ENCODE assay signal across 26 cellular contexts in the genomic region with DNA sequence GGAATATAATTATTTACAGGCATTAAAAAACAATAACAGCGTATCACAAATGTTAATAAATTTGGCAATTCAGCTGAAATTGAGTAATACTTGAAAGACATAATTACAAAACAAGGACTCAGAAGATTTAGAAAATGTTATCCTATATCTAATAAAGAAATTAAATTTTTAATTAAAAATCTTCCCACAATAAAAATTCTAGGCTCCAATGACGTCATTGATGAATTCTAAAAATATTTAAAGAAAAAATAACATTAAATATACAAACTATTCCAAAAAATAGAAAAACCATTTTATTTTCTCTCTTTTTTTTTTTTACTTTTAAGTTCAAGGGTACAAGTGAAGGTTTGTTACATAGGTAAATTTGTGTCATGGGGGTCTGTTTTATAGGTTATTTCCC.
DNase-seq lines count a peak whose midpoint lies in the region; ATAC-seq, FAIRE-seq and TF ChIP-seq lines count a peak whose summit lies in the region.
"Had no signal": no experiment of that assay in that cellular context is flagged by ENCODE, and none has a peak within 500 bp of the region (broad histone marks: within the 10 kb centered on the region; RNA-seq: fewer than 3 reads in every experiment).

No MANE protein-coding gene starts in this region.

- H3K36me3 ChIP-seq in HepG2 (replicated peaks in 1 of 2; ENCODE audit: control insufficient read depth in 1 of 2, insufficient read depth in 2 of 2, low read length in 2 of 2) (no peaks in the 10 kb centered on the region), right lobe of liver (no peaks in the 10 kb centered on the region), HEK293 (ENCODE audit: control insufficient read depth in 2 of 2, insufficient read depth in 1 of 2, low read length in 2 of 2) (no peaks in the 10 kb centered on the region), K562 (ENCODE audit: control insufficient read depth, insufficient read depth, low read length) (no peaks in the 10 kb centered on the region), kidney (ENCODE audit: control insufficient read depth in 1 of 2, insufficient read depth in 2 of 2, low read length in 2 of 2) (no peaks in the 10 kb centered on the region)
- H3K36me3 ChIP-seq: BLaER1 treated with 17β-estradiol and CSF1 and Interleukin-3, amounts not matched to agents 10 nM and 100 nM had no signal

- FAIRE-seq in HepG2 (lab: Jason Lieb, UNC) (no peak), K562 (lab: Jason Lieb, UNC) (no peak), kidney (lab: Jason Lieb, UNC) (peak; percentile 58)
- FAIRE-seq: A549, GM12891, GM19239 had no signal

- no peaks in the 10 kb centered on the region for H3K4me1 Mint-ChIP-seq in naive thymus-derived CD8-positive, alpha-beta T cell
- H3K4me1 Mint-ChIP-seq in Calu3 (ENCODE audit: low read depth, unreplicated experiment) = no peaks in the 10 kb centered on the region
- H3K4me1 Mint-ChIP-seq: B cell had no signal

- ATAC-seq in HepG2 (no peak), right lobe of liver (no peak), K562 (no peak)
- ATAC-seq in naive thymus-derived CD8-positive, alpha-beta T cell = no peak
- ATAC-seq: A549; CD8-positive, alpha-beta T cell had no signal

- H3K9ac ChIP-seq in HepG2 (ENCODE audit: insufficient read depth, low read depth, low read length) = no peak overlapping the region
- H3K9ac ChIP-seq in K562 (ENCODE audit: insufficient read depth in 1 of 2, low read depth in 2 of 2, low read length in 2 of 2) = no peak overlapping the region
- H3K9ac ChIP-seq in kidney (ENCODE audit: low read length in 2 of 2) = no peak overlapping the region
- H3K9ac ChIP-seq: BLaER1 treated with 17β-estradiol and CSF1 and Interleukin-3, amounts not matched to agents 10 nM and 100 nM had no signal

- H3K27ac ChIP-seq in HepG2 (ENCODE audit: extremely low read length, insufficient read depth, low read length) (no peak overlapping the region), right lobe of liver (no peak overlapping the region), HEK293 (ENCODE audit: extremely low read depth, low read depth, low read length) (no peak overlapping the region), K562 (ENCODE audit: extremely low read depth, low read depth, low read length) (no peak overlapping the region), kidney (ENCODE audit: low read depth in 2 of 2, low read length in 2 of 2) (no peak overlapping the region)
- H3K27ac ChIP-seq: 22Rv1; A549; BLaER1 treated with 17β-estradiol and CSF1 and Interleukin-3, amounts not matched to agents 10 nM and 100 nM; C4-2B had no signal

- H3K4me1 ChIP-seq in HepG2 (ENCODE audit: insufficient read depth, low read length) (no peaks in the 10 kb centered on the region), right lobe of liver (no peaks in the 10 kb centered on the region), HEK293 (ENCODE audit: control insufficient read depth, insufficient read depth, low read length) (no peaks in the 10 kb centered on the region), K562 (replicated peaks in 1 of 2; ENCODE audit: control insufficient read depth in 2 of 2, insufficient read depth in 2 of 2, low read length in 2 of 2) (no peaks in the 10 kb centered on the region), kidney (ENCODE audit: control insufficient read depth in 1 of 2, insufficient read depth in 1 of 2, low read depth in 1 of 2, low read length in 2 of 2) (no peaks in the 10 kb centered on the region)
- H3K4me1 ChIP-seq: A549; BLaER1 treated with 17β-estradiol and CSF1 and Interleukin-3, amounts not matched to agents 10 nM and 100 nM; Caco-2 had no signal

- H3K4me3 ChIP-seq in HepG2 (replicated peaks in 1 of 3; ENCODE audit: insufficient read depth in 1 of 3, low read depth in 2 of 3, low read length in 3 of 3) (no peak overlapping the region), right lobe of liver (no peak overlapping the region), HEK293 (ENCODE audit: low read depth, low read length) (no peak overlapping the region), K562 (no peak overlapping the region), kidney (ENCODE audit: low read length in 2 of 2) (no peak overlapping the region)
- H3K4me3 ChIP-seq: A549; BLaER1 treated with 17β-estradiol and CSF1 and Interleukin-3, amounts not matched to agents 10 nM and 100 nM had no signal

- BruUV-seq in HepG2 (replicated peaks; lab: Mats Ljungman, UMichigan) (no TSS peak), K562 (replicated peaks; lab: Mats Ljungman, UMichigan) (no TSS peak), Calu3 (replicated peaks; lab: Mats Ljungman, UMichigan) (no TSS peak)

- no peak overlapping the region for H3K4me2 ChIP-seq in HepG2 (ENCODE audit: low read depth, low read length)
- no peak overlapping the region for H3K4me2 ChIP-seq in K562 (ENCODE audit: insufficient read depth, low read length)
- H3K4me2 ChIP-seq: A549; BLaER1 treated with 17β-estradiol and CSF1 and Interleukin-3, amounts not matched to agents 10 nM and 100 nM had no signal

- no peaks in the 10 kb centered on the region for H3K9me3 ChIP-seq in HepG2 (ENCODE audit: low read length)
- no peaks in the 10 kb centered on the region for H3K9me3 ChIP-seq in right lobe of liver
- no peaks in the 10 kb centered on the region for H3K9me3 ChIP-seq in HEK293 (ENCODE audit: control insufficient read depth, insufficient read depth, low read depth, low read length)
- H3K9me3 ChIP-seq in K562 (replicated peaks; ENCODE audit: control insufficient read depth, insufficient read depth, low read depth, low read length) = no peaks in the 10 kb centered on the region
- H3K9me3 ChIP-seq in kidney (ENCODE audit: control insufficient read depth in 1 of 2, low read length in 2 of 2) = no peaks in the 10 kb centered on the region
- H3K9me3 ChIP-seq: A549, Caco-2 had no signal

- H3K9me3 Mint-ChIP-seq in naive thymus-derived CD8-positive, alpha-beta T cell = peaks cover 0 to 18% (median 5%) of the 10 kb centered on the region in 9 donors
- no peaks in the 10 kb centered on the region for H3K9me3 Mint-ChIP-seq in Calu3 (ENCODE audit: low read depth, unreplicated experiment)
- H3K9me3 Mint-ChIP-seq: CD8-positive, alpha-beta T cell had no signal

- no peaks in the 10 kb centered on the region for H3K27me3 ChIP-seq in HepG2 (ENCODE audit: control insufficient read depth in 1 of 2, insufficient read depth in 2 of 2, low read length in 2 of 2)
- H3K27me3 ChIP-seq in right lobe of liver = no peaks in the 10 kb centered on the region
- H3K27me3 ChIP-seq in K562 (ENCODE audit: control insufficient read depth in 2 of 2, insufficient read depth in 2 of 2, low read length in 2 of 2) = no peaks in the 10 kb centered on the region
- H3K27me3 ChIP-seq: BLaER1 treated with 17β-estradiol and CSF1 and Interleukin-3, amounts not matched to agents 10 nM and 100 nM had no signal

- TF ChIP-seq CTCF in HepG2 (CRISPR knock-in tag; IDR thresholded peaks at IDR 0.05) (no peak), right lobe of liver (IDR thresholded peaks at IDR 0.05) (no peak), HEK293 (tag by site-specific recombination; IDR thresholded peaks at IDR 0.05) (no peak), K562 (IDR thresholded peaks at IDR 0.05 in 2 of 3, conservative IDR thresholded peaks at IDR 0.05 in 1 of 3; ENCODE audit: insufficient read depth in 2 of 3, low read depth in 1 of 3, low read length in 3 of 3) (no peak), kidney (IDR thresholded peaks at IDR 0.05; ENCODE audit: borderline replicate concordance, extremely low read depth, insufficient read depth) (no peak), Calu3 (IDR thresholded peaks at IDR 0.05; ENCODE audit: unreplicated experiment) (no peak)

- no peak overlapping the region for H2AFZ ChIP-seq in HepG2 (ENCODE audit: low read length)
- H2AFZ ChIP-seq in K562 (ENCODE audit: low read depth, low read length) = no peak overlapping the region

- CTCF ChIA-PET in HepG2 (lab: Yijun Ruan, JAX; ENCODE audit: low intra/inter-chr PET ratio, low total read pairs) = no interaction called here
- CTCF ChIA-PET in HEK293 (lab: Yijun Ruan, JAX) = no interaction called here
- CTCF ChIA-PET in K562 (lab: Yijun Ruan, JAX; ENCODE audit: low intra/inter-chr PET ratio) = no interaction called here
- CTCF ChIA-PET in Calu3 (lab: Charles Lee) = no interaction called here

- TF ChIP-seq RAD21 in HepG2 (CRISPR knock-in tag; IDR thresholded peaks at IDR 0.05) = no peak
- TF ChIP-seq RAD21 in K562 (CRISPR knock-in tag; conservative IDR thresholded peaks at IDR 0.05 in 1 of 2, IDR thresholded peaks at IDR 0.05 in 1 of 2) = no peak

- POLR2A ChIA-PET in HepG2 (lab: Yijun Ruan, JAX) (no interaction called here), HEK293 (lab: Yijun Ruan, JAX) (no interaction called here), K562 (lab: Yijun Ruan, JAX) (no interaction called here)
- POLR2A ChIA-PET in naive thymus-derived CD8-positive, alpha-beta T cell (lab: Charles Lee) = no interaction called here

- no peak for TF ChIP-seq POLR2A in HepG2 (IDR thresholded peaks at IDR 0.05; ENCODE audit: insufficient read depth in 1 of 2, low read depth in 2 of 2, low read length in 2 of 2)
- no peak for TF ChIP-seq POLR2A in right lobe of liver (IDR thresholded peaks at IDR 0.05)
- TF ChIP-seq POLR2A in K562 (conservative IDR thresholded peaks at IDR 0.05) = no peak

- H4K20me1 ChIP-seq in HepG2 (ENCODE audit: insufficient read depth, low read length) = no peaks in the 10 kb centered on the region
- H4K20me1 ChIP-seq in K562 (replicated peaks; ENCODE audit: control insufficient read depth, insufficient read depth, low read length) = no peaks in the 10 kb centered on the region
- H4K20me1 ChIP-seq: BLaER1 treated with 17β-estradiol and CSF1 and Interleukin-3, amounts not matched to agents 10 nM and 100 nM had no signal

- TF ChIP-seq EP300 in HepG2 (IDR thresholded peaks at IDR 0.05; ENCODE audit: low read depth in 2 of 2, low read length in 2 of 2) (no peak), HepG2 (CRISPR knock-in tag; IDR thresholded peaks at IDR 0.05; ENCODE audit: borderline replicate concordance) (no peak), K562 (IDR thresholded peaks at IDR 0.05; ENCODE audit: low read length) (no peak)

- 76% methylated on average over 2 of the region's 2 CpGs for WGBS in HepG2 (ENCODE audit: low lambda C conversion rate)
- WGBS in right lobe of liver (ENCODE audit: insufficient coverage, low coverage, low lambda C conversion rate, missing lambda C conversion rate) = 75% methylated on average over 2 of the region's 2 CpGs
- 23% methylated on average over 2 of the region's 2 CpGs for WGBS in K562 (ENCODE audit: insufficient coverage, low coverage, missing lambda C conversion rate)

- DNase-seq in HepG2 (ENCODE audit: low spot score) = no peak
- no peak for DNase-seq in right lobe of liver
- DNase-seq in K562 (ENCODE audit: extremely low read depth in 1 of 4, low spot score in 3 of 4) = no peak
- DNase-seq in kidney = no peak
- DNase-seq in UCSD-AML1 (lab: John Stamatoyannopoulos, UW; ENCODE audit: unreplicated experiment) = no peak
- DNase-seq in naive thymus-derived CD8-positive, alpha-beta T cell = no peak
- no peak for DNase-seq in Calu3
- DNase-seq: AML-193; Caco-2; CD4-positive, alpha-beta T cell; CD8-positive, alpha-beta T cell; DMS 273 treated with DMSO at 0.1 percent for 48 hours; DMS153; DMS53; DMS79; DND-41; EL; GF-D8 had no signal

- H3K79me2 ChIP-seq in HepG2 (ENCODE audit: insufficient read depth, low read length) = no peaks in the 10 kb centered on the region
- no peaks in the 10 kb centered on the region for H3K79me2 ChIP-seq in K562 (ENCODE audit: control insufficient read depth, insufficient read depth, low read length)

- no peaks in the 10 kb centered on the region for H3K27me3 Mint-ChIP-seq in naive thymus-derived CD8-positive, alpha-beta T cell
- H3K27me3 Mint-ChIP-seq in Calu3 (ENCODE audit: unreplicated experiment) = no peaks in the 10 kb centered on the region
- H3K27me3 Mint-ChIP-seq: B cell; CD4-positive, alpha-beta T cell had no signal

- in situ Hi-C loops in HepG2 (cut with HindIII; ENCODE audit: extremely low pct_ligation_motif_present, low pct_unique_long_range_greater_than_20kb) (no loop called here), K562 (cut with MboI) (no loop called here)

- intact Hi-C loops in HepG2 (cut with micrococcal nuclease; ENCODE audit: unreplicated experiment) (no loop called here), right lobe of liver (cut with DNase I) (no loop called here), K562 (cut with micrococcal nuclease) (no loop called here), kidney (cut with DNase I) (no loop called here), Calu3 (cut with micrococcal nuclease; ENCODE audit: unreplicated experiment) (no loop called here)

- no peak overlapping the region for H3K4me3 Mint-ChIP-seq in naive thymus-derived CD8-positive, alpha-beta T cell
- H3K4me3 Mint-ChIP-seq in Calu3 (ENCODE audit: low read depth, unreplicated experiment) = no peak overlapping the region
- H3K4me3 Mint-ChIP-seq: B cell; CD4-positive, alpha-beta T cell; CD8-positive, alpha-beta T cell had no signal

- H3K36me3 Mint-ChIP-seq in naive thymus-derived CD8-positive, alpha-beta T cell = peaks cover 0 to 30% (median 10%) of the 10 kb centered on the region in 3 donors
- no peaks in the 10 kb centered on the region for H3K36me3 Mint-ChIP-seq in Calu3 (ENCODE audit: insufficient read depth, unreplicated experiment)
- H3K36me3 Mint-ChIP-seq: CD8-positive, alpha-beta T cell had no signal

- H3K9me1 ChIP-seq in K562 (ENCODE audit: control insufficient read depth, insufficient read depth, low read length) = no peaks in the 10 kb centered on the region

- no peak overlapping the region for H3K27ac Mint-ChIP-seq in naive thymus-derived CD8-positive, alpha-beta T cell
- H3K27ac Mint-ChIP-seq in Calu3 (ENCODE audit: unreplicated experiment) = no peak overlapping the region
- H3K27ac Mint-ChIP-seq: B cell; CD4-positive, alpha-beta T cell; CD8-positive, alpha-beta T cell had no signal
